13 cellular contexts compared by ENCODE assay signal in genomic region chr6:105488521-105489212, GRCh38.
A peak's percentile ranks its signal among the peaks of the same experiment; 100 is the strongest.
DNase-seq lines count a peak whose midpoint lies in the region; ATAC-seq and TF ChIP-seq lines count a peak whose summit lies in the region.
"Had no signal": no experiment of that assay in that cellular context is flagged by ENCODE, and none has a peak within 500 bp of the region (broad histone marks: within the 10 kb centered on the region; RNA-seq: fewer than 3 reads in every experiment).

No MANE protein-coding gene starts in this region.

- peaks cover 5% of the 10 kb centered on the region for H3K36me3 Mint-ChIP-seq in activated T-helper 2 cell treated with anti-CD3 and anti-CD28 coated beads, Interferon-gamma antibody, Interleukin-2, Interleukin-4, amounts not matched to agents 10 μg/mL and 5 μg/mL and 100 μg/mL, durations not matched to agents 14 hours and 24 hours and 36 hours (ENCODE audit: low read depth)
- H3K36me3 Mint-ChIP-seq: activated naive CD4-positive, alpha-beta T cell treated with anti-CD3 and anti-CD28 coated beads, Interleukin-2, amount 50 U/mL, for 72 hours had no signal

- no peak overlapping the region for H3K27ac Mint-ChIP-seq in activated T-helper 2 cell treated with anti-CD3 and anti-CD28 coated beads, Interferon-gamma antibody, Interleukin-2, Interleukin-4, amounts not matched to agents 10 μg/mL and 5 μg/mL and 100 μg/mL, durations not matched to agents 14 hours and 24 hours and 36 hours

- DNase-seq in M059J (ENCODE audit: low read depth), result peak; percentile 58
- DNase-seq in breast epithelium (ENCODE audit: low spot score in 2 of 2), result no peak
- no peak for DNase-seq in right lobe of liver
- DNase-seq in transverse colon, result no peak
- DNase-seq in DMS53 treated with DMSO at 0.1 percent for 48 hours (lab: John Stamatoyannopoulos, UW; ENCODE audit: unreplicated experiment), result no peak
- no peak for DNase-seq in activated T-helper 2 cell treated with anti-CD3 and anti-CD28 coated beads, Interferon-gamma antibody, Interleukin-2, Interleukin-4, amounts not matched to agents 10 μg/mL and 5 μg/mL and 100 μg/mL, durations not matched to agents 14 hours and 24 hours and 36 hours (ENCODE audit: low spot score)
- DNase-seq in occipital lobe (lab: John Stamatoyannopoulos, UW), result no peak
- DNase-seq: activated CD4-positive, alpha-beta T cell treated with anti-CD3 and anti-CD28 coated beads, Interleukin-2, amount 50 U/mL, for 48 hours; dorsolateral prefrontal cortex; hypothalamus; NCI-H510A; SW 1271 had no signal

- TF ChIP-seq CTCF in breast epithelium (IDR thresholded peaks at IDR 0.05), result no peak
- no peak for TF ChIP-seq CTCF in right lobe of liver (IDR thresholded peaks at IDR 0.05)
- no peak for TF ChIP-seq CTCF in transverse colon (IDR thresholded peaks at IDR 0.05)

- peak in 3 of 4 donors; percentile 24 to 55 (median 40) for ATAC-seq in right lobe of liver
- ATAC-seq: activated naive CD4-positive, alpha-beta T cell treated with anti-CD3 and anti-CD28 coated beads, Interleukin-2, amount 50 U/mL, for 72 hours had no signal

- H3K27me3 Mint-ChIP-seq in activated T-helper 2 cell treated with anti-CD3 and anti-CD28 coated beads, Interferon-gamma antibody, Interleukin-2, Interleukin-4, amounts not matched to agents 10 μg/mL and 5 μg/mL and 100 μg/mL, durations not matched to agents 14 hours and 24 hours and 36 hours (ENCODE audit: low read depth), result no peaks in the 10 kb centered on the region

- TF ChIP-seq POLR2A in breast epithelium (IDR thresholded peaks at IDR 0.05) (no peak), right lobe of liver (IDR thresholded peaks at IDR 0.05) (no peak), transverse colon (IDR thresholded peaks at IDR 0.05) (no peak)

- peaks cover 60% of the 10 kb centered on the region for H3K4me1 Mint-ChIP-seq in activated T-helper 2 cell treated with anti-CD3 and anti-CD28 coated beads, Interferon-gamma antibody, Interleukin-2, Interleukin-4, amounts not matched to agents 10 μg/mL and 5 μg/mL and 100 μg/mL, durations not matched to agents 14 hours and 24 hours and 36 hours (ENCODE audit: low read depth)

- H3K9me3 Mint-ChIP-seq in activated T-helper 2 cell treated with anti-CD3 and anti-CD28 coated beads, Interferon-gamma antibody, Interleukin-2, Interleukin-4, amounts not matched to agents 10 μg/mL and 5 μg/mL and 100 μg/mL, durations not matched to agents 14 hours and 24 hours and 36 hours, result no peaks in the 10 kb centered on the region

- H3K4me3 ChIP-seq in breast epithelium (peak overlapping the region in 1 of 3 donors; percentile 16), right lobe of liver (no peak overlapping the region), transverse colon (no peak overlapping the region)

- no peaks in the 10 kb centered on the region for H3K36me3 ChIP-seq in breast epithelium
- H3K36me3 ChIP-seq in right lobe of liver, result no peaks in the 10 kb centered on the region
- no peaks in the 10 kb centered on the region for H3K36me3 ChIP-seq in transverse colon

- H3K27me3 ChIP-seq in breast epithelium (no peaks in the 10 kb centered on the region), right lobe of liver (no peaks in the 10 kb centered on the region), transverse colon (no peaks in the 10 kb centered on the region)
- H3K27me3 ChIP-seq: dorsolateral prefrontal cortex had no signal

- WGBS in right lobe of liver (ENCODE audit: insufficient coverage, low coverage, low lambda C conversion rate, missing lambda C conversion rate), result 58% methylated on average over 8 of the region's 8 CpGs
- WGBS in transverse colon (ENCODE audit: low coverage in 1 of 2), 2 donors, result 64 to 72% methylated on average over 5 to 8 of the region's 8 CpGs

- H3K4me1 ChIP-seq in breast epithelium (peaks cover 0 to 6% of the 10 kb centered on the region in 2 donors), right lobe of liver (no peaks in the 10 kb centered on the region), transverse colon (peaks cover 0 to 37% (median 4%) of the 10 kb centered on the region in 4 donors)

- no peaks in the 10 kb centered on the region for H3K9me3 ChIP-seq in breast epithelium
- no peaks in the 10 kb centered on the region for H3K9me3 ChIP-seq in right lobe of liver
- no peaks in the 10 kb centered on the region for H3K9me3 ChIP-seq in transverse colon

- H3K27ac ChIP-seq in breast epithelium, result peak overlapping the region; percentile 26 to 29
- H3K27ac ChIP-seq in right lobe of liver, result no peak overlapping the region
- peak overlapping the region; percentile 34 to 44 (median 42) for H3K27ac ChIP-seq in transverse colon

- in situ Hi-C loops in transverse colon (cut with MboI; ENCODE audit: low pct_ligation_motif_present in 1 of 4, low pct_unique_long_range_greater_than_20kb in 1 of 4, low sequenced_read_pairs in 3 of 4), result loop anchor here (25.0 kb wide), 6 partner anchors 249 to 799 kb away; partner anchors contain the start of gene PRDM1 (in 1 of the 4)

- TF ChIP-seq EP300 in transverse colon (IDR thresholded peaks at IDR 0.05; ENCODE audit: low read depth), result no peak

- intact Hi-C loops in breast epithelium (cut with DNase I; ENCODE audit: low total_unique reads) (loop anchor here (5.0 kb wide), 1 partner anchor 1254 kb away; no protein-coding TSS in a partner anchor), right lobe of liver (cut with DNase I) (no loop called here), transverse colon (cut with DNase I; ENCODE audit: low total_unique reads) (no loop called here)
- intact Hi-C loops in activated T-helper 2 cell treated with anti-CD3 and anti-CD28 coated beads, Interferon-gamma antibody, Interleukin-2, Interleukin-4, amounts not matched to agents 10 μg/mL and 5 μg/mL and 100 μg/mL, durations not matched to agents 14 hours and 24 hours and 36 hours (cut with micrococcal nuclease), result loop anchor here (5.0 to 10.0 kb wide), 3 partner anchors 396 to 696 kb away; no protein-coding TSS in a partner anchor

- no peak overlapping the region for H3K4me3 Mint-ChIP-seq in activated T-helper 2 cell treated with anti-CD3 and anti-CD28 coated beads, Interferon-gamma antibody, Interleukin-2, Interleukin-4, amounts not matched to agents 10 μg/mL and 5 μg/mL and 100 μg/mL, durations not matched to agents 14 hours and 24 hours and 36 hours (ENCODE audit: low read depth)

Comparison
In these comparisons a context has a peak if more than half of its experiments do, and no peak if none do; other contexts are left out.
1. H3K27ac ChIP-seq: peak in breast epithelium (2 of 2) and transverse colon (4 of 4); none in right lobe of liver (0 of 3).
2. intact Hi-C loops: an anchor here in breast epithelium (5.0 kb wide) and activated T-helper 2 cell treated with anti-CD3 and anti-CD28 coated beads, Interferon-gamma antibody, Interleukin-2, Interleukin-4, amounts not matched to agents 10 μg/mL and 5 μg/mL and 100 μg/mL, durations not matched to agents 14 hours and 24 hours and 36 hours (5.0 to 10.0 kb wide); none called in right lobe of liver and transverse colon.